Comparison of ENCODE assay signal across 9 cellular contexts in the genomic region with DNA sequence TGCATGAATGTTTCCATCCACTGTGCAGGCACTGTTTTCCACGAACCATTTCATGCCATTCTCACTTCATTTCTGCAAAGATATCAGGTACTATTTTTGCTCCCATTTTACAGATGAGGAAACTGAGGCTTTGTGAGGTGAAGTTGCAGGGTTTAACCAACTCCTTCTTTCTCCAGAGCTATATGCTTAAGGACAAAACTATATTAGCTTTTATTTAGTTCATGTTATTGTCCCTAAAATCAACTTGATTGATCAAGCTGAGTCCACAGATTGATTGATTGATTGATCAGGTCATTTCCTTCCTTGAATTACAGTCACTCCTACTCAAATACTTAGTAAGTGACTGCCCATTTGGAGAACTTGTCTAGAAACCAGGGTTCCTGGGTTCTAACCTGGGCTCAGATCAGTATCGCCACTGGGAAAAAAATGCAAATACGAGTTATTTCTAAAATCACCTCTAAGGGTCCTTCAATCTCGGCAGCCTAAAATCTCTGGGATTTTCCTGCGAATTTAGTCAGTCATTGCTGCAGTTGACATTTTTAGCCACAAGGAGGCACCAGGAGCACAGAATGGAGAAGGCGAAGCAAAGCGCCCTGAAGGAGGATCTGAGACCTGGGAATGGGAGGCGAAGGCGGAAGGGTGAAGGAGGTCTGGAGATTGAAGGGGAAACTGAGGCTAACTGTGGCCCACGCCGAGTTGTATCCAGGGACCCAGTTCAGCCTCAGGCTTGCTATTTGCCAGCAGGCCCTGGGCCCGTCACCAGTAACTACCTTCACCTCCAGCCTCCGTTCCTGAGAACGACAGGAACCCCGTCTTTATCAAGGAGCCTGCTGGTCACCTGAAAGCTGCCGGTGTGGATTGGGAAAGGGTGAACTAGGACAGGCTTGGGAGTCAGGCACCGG. TPM values are rescaled to one million over a fixed set of nuclear protein-coding genes. Genes with fewer than 3 reads are reported as not detected.
DNase-seq lines count a peak whose midpoint lies in the region; ATAC-seq and TF ChIP-seq lines count a peak whose summit lies in the region.
"Had no signal": no experiment of that assay in that cellular context is flagged by ENCODE, and none has a peak within 500 bp of the region (broad histone marks: within the 10 kb centered on the region; RNA-seq: fewer than 3 reads in every experiment).

No MANE protein-coding gene starts in this region.

- no peaks in the 10 kb centered on the region for H3K79me2 ChIP-seq in SU-DHL-6 (ENCODE audit: insufficient read depth, low read length)

- H3K27ac Mint-ChIP-seq in activated naive CD8-positive, alpha-beta T cell treated with anti-CD3 and anti-CD28 coated beads, Interleukin-2, amount 50 U/mL, for 24 hours: no peak overlapping the region

- no peaks in the 10 kb centered on the region for H4K20me1 ChIP-seq in SU-DHL-6 (ENCODE audit: low read depth, low read length)

- TF ChIP-seq CTCF in SU-DHL-6 (IDR thresholded peaks at IDR 0.05; ENCODE audit: insufficient read depth, low read length, poor library complexity, severe bottlenecking): peak; percentile 86
- peak; percentile 86 for TF ChIP-seq CTCF in psoas muscle (IDR thresholded peaks at IDR 0.05)

- H3K4me2 ChIP-seq in SU-DHL-6 (ENCODE audit: low read depth, low read length, poor library complexity, severe bottlenecking): no peak overlapping the region

- DNase-seq in GF-D8 (lab: John Stamatoyannopoulos, UW): peak; percentile 17
- peak; percentile 78 for DNase-seq in NCI-H1092 treated with DMSO at 0.1 percent for 48 hours (lab: John Stamatoyannopoulos, UW)
- peak; percentile 74 for DNase-seq in activated naive CD8-positive, alpha-beta T cell treated with anti-CD3 and anti-CD28 coated beads, Interleukin-2, amount 50 U/mL, for 24 hours
- peak; percentile 71 for DNase-seq in left cardiac atrium
- peak; percentile 53 to 76 for DNase-seq in psoas muscle
- peak; percentile 75 to 84 for DNase-seq in aorta

- intact Hi-C loops in left cardiac atrium (cut with DNase I) (loop anchor here (2.0 kb wide), 2 partner anchors 111 to 119 kb away; partner anchors contain the start of gene PINK1 (in 1 of the 2)), psoas muscle (cut with DNase I) (loop anchor here (5.0 kb wide), 1 partner anchor 110 kb away; the partner anchor contains the start of gene PINK1 (in 2 of the 2)), aorta (cut with DNase I) (loop anchor here (1.0 to 5.0 kb wide), 2 partner anchors 112 to 115 kb away; no protein-coding TSS in a partner anchor)

- H3K4me3 ChIP-seq in SU-DHL-6 (ENCODE audit: insufficient read depth, low read length, poor library complexity, severe bottlenecking) (no peak overlapping the region), psoas muscle (no peak overlapping the region), aorta (ENCODE audit: low read length in 2 of 2) (no peak overlapping the region)

- no peak overlapping the region for H2AFZ ChIP-seq in SU-DHL-6 (ENCODE audit: low read depth, low read length, severe bottlenecking)

- H3K4me1 Mint-ChIP-seq in activated naive CD8-positive, alpha-beta T cell treated with anti-CD3 and anti-CD28 coated beads, Interleukin-2, amount 50 U/mL, for 24 hours: no peaks in the 10 kb centered on the region

- H3K27ac ChIP-seq in SU-DHL-6 (ENCODE audit: low read depth, low read length) (no peak overlapping the region), psoas muscle (no peak overlapping the region), aorta (ENCODE audit: low read depth in 1 of 2, low read length in 2 of 2) (no peak overlapping the region)

- H3K9me3 ChIP-seq in SU-DHL-6 (ENCODE audit: insufficient read depth, low read length): no peaks in the 10 kb centered on the region
- H3K9me3 ChIP-seq in psoas muscle: no peaks in the 10 kb centered on the region
- no peaks in the 10 kb centered on the region for H3K9me3 ChIP-seq in aorta (ENCODE audit: control insufficient read depth, low read length)

- H3F3A ChIP-seq in SU-DHL-6 (ENCODE audit: insufficient read depth): no peaks in the 10 kb centered on the region

- WGBS in psoas muscle, 3 donors: 21 to 23% (median 22%) methylated on average over 17 of the region's 17 CpGs
- WGBS in aorta, 2 donors: 14 to 19% methylated on average over 17 of the region's 17 CpGs

- no peak for ATAC-seq in activated naive CD8-positive, alpha-beta T cell treated with anti-CD3 and anti-CD28 coated beads, Interleukin-2, amount 50 U/mL, for 24 hours
- ATAC-seq in left cardiac atrium: peak; percentile 76 to 79
- peak; percentile 72 to 93 (median 80) for ATAC-seq in psoas muscle
- ATAC-seq in aorta (ENCODE audit: low FRiP score): peak; percentile 70
- ATAC-seq in HG02642 (IDR thresholded peaks at IDR 0.05; ENCODE audit: poor library complexity, unreplicated experiment): no peak

- no peak overlapping the region for H3K9ac ChIP-seq in SU-DHL-6 (ENCODE audit: low read length)

- H3K4me1 ChIP-seq in psoas muscle (peaks cover 3% of the 10 kb centered on the region), aorta (ENCODE audit: control insufficient read depth in 1 of 2, insufficient read depth in 2 of 2, low read length in 2 of 2) (no peaks in the 10 kb centered on the region)

- H3K9me2 ChIP-seq in SU-DHL-6 (replicated peaks; ENCODE audit: insufficient read depth, low read length): no peaks in the 10 kb centered on the region

- H3K36me3 Mint-ChIP-seq in activated naive CD8-positive, alpha-beta T cell treated with anti-CD3 and anti-CD28 coated beads, Interleukin-2, amount 50 U/mL, for 24 hours (ENCODE audit: low read depth): no peaks in the 10 kb centered on the region

- H3K9me3 Mint-ChIP-seq in activated naive CD8-positive, alpha-beta T cell treated with anti-CD3 and anti-CD28 coated beads, Interleukin-2, amount 50 U/mL, for 24 hours: no peaks in the 10 kb centered on the region

- no peaks in the 10 kb centered on the region for H3K36me3 ChIP-seq in SU-DHL-6 (ENCODE audit: low read length)
- H3K36me3 ChIP-seq in psoas muscle (ENCODE audit: insufficient read depth in 1 of 2, low read depth in 1 of 2): no peaks in the 10 kb centered on the region
- H3K36me3 ChIP-seq in aorta (ENCODE audit: control insufficient read depth in 1 of 2, insufficient read depth in 2 of 2, low read length in 1 of 2): no peaks in the 10 kb centered on the region

- H3K27me3 ChIP-seq in SU-DHL-6 (ENCODE audit: low read length) (no peaks in the 10 kb centered on the region), psoas muscle (ENCODE audit: insufficient read depth in 3 of 3, low read length in 2 of 3) (peaks cover 0 to 8% (median 0%) of the 10 kb centered on the region in 3 donors), aorta (ENCODE audit: control insufficient read depth in 1 of 2, insufficient read depth in 2 of 2, low read length in 1 of 2) (peaks cover 0 to 2% of the 10 kb centered on the region in 2 donors)

- no peak overlapping the region for H3K4me3 Mint-ChIP-seq in activated naive CD8-positive, alpha-beta T cell treated with anti-CD3 and anti-CD28 coated beads, Interleukin-2, amount 50 U/mL, for 24 hours

- peaks cover 16% of the 10 kb centered on the region for H3K27me3 Mint-ChIP-seq in activated naive CD8-positive, alpha-beta T cell treated with anti-CD3 and anti-CD28 coated beads, Interleukin-2, amount 50 U/mL, for 24 hours

RNA-seq across cellular contexts. Expression of gene MUL1, which starts 14.3 kb away (rescaled TPM):
- total RNA-seq in left cardiac atrium (10 to 100 TPM; 32.4 to 41.0 TPM), psoas muscle (10 to 100 TPM; 23.0 to 43.1 (median 33.3) TPM), aorta (10 to 100 TPM; 16.8 to 18.6 TPM)
- polyA plus RNA-seq in psoas muscle (10 to 100 TPM; 27.8 to 48.0 (median 45.0) TPM), aorta (1 to 10 TPM; 5.5 to 9.6 TPM)

RNA-seq across cellular contexts. Expression of gene FAM43B, which starts 30.2 kb away (rescaled TPM):
- total RNA-seq in left cardiac atrium (1 to 10 TPM; 1.6 to 3.3 TPM), psoas muscle (1 to 10 TPM in 1 of 4 donors, under 1 TPM in 3; 0.25 to 1.2 (median 0.56) TPM), aorta (1 to 10 TPM in 1 of 2 donors, under 1 TPM in 1; 0.52 to 2.7 TPM)
- polyA plus RNA-seq in psoas muscle (under 1 TPM; 0.05 to 0.74 (median 0.08) TPM), aorta (not detected)
- total RNA-seq: mononuclear cell had no signal

RNA-seq across cellular contexts. Expression of gene CAMK2N1, which starts 36.2 kb away (rescaled TPM):
- total RNA-seq in left cardiac atrium: 10 to 100 TPM; 19.4 to 25.3 TPM
- 1 to 10 TPM; 3.6 to 6.5 (median 4.9) TPM for total RNA-seq in psoas muscle
- polyA plus RNA-seq in psoas muscle: 1 to 10 TPM; 2.2 to 7.9 (median 2.4) TPM
- total RNA-seq in aorta: 10 to 100 TPM; 11.5 to 21.8 TPM
- polyA plus RNA-seq in aorta: 10 to 100 TPM in 1 of 2 donors, 1 to 10 TPM in 1; 9.6 to 36.8 TPM

Comparison
In these comparisons a context has a peak if more than half of its experiments do, and no peak if none do; other contexts are left out.
1. DNase-seq: peak in every context shown above with its lines; median percentile 80 in aorta; 78 in NCI-H1092 treated with DMSO at 0.1 percent for 48 hours; 74 in activated naive CD8-positive, alpha-beta T cell treated with anti-CD3 and anti-CD28 coated beads, Interleukin-2, amount 50 U/mL, for 24 hours; 71 in left cardiac atrium; 64 in psoas muscle; 17 in GF-D8.
2. ATAC-seq: peak in left cardiac atrium (2 of 2), psoas muscle (4 of 4) and aorta (single experiment); none in activated naive CD8-positive, alpha-beta T cell treated with anti-CD3 and anti-CD28 coated beads, Interleukin-2, amount 50 U/mL, for 24 hours (single experiment) and HG02642 (single experiment).